Comparison of ENCODE assay signal across 8 cellular contexts in the genomic region with DNA sequence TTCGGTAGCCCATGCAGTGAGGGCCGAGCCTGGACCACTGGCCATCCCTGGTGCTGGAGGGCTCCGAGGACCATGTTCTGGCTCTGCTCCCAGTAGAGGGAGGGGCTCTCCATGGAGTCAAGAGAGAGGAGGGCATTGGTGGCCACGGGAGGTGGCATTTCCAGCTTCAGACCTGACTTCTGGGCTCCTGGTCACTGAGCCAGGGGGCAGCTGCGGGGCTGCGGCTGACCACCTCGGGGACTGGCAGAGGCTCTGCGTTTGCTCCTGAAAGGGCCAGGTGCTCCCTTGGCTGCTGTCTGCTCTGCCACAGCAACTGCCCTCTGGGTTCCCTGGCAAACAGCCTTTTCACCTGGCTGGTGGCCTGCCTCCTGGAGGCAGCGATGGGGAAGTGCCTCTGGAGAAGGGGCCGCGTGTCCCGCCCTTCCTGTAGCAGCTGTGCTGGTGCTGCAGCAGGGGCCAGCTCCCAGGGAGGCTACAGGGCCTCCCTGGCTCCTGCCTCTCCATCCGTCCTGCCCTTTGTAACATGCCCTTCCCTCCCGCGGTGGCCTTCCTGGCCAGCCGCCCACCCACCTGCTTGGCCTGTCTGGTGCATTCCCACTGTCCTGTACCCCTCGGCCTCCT.
DNase-seq lines count a peak whose midpoint lies in the region; ATAC-seq, FAIRE-seq and TF ChIP-seq lines count a peak whose summit lies in the region.

No MANE protein-coding gene starts in this region.

- intact Hi-C loops in left colon (cut with DNase I, micrococcal nuclease) = no loop called here

- peak overlapping the region; percentile 59; the same call in 1 of the 2 replicates for H3K4me3 Mint-ChIP-seq in WTC11
- H3K4me3 Mint-ChIP-seq in naive thymus-derived CD8-positive, alpha-beta T cell = peak overlapping the region in 3 of 10 donors; percentile 15 to 46 (median 24)

- H3K27me3 Mint-ChIP-seq in WTC11 (ENCODE audit: low read depth) = peaks cover 10% of the 10 kb centered on the region
- peaks cover 12 to 44% (median 28%) of the 10 kb centered on the region in 5 donors for H3K27me3 Mint-ChIP-seq in naive thymus-derived CD8-positive, alpha-beta T cell

- H3K36me3 Mint-ChIP-seq in WTC11 = peaks cover 15% of the 10 kb centered on the region
- no peaks in the 10 kb centered on the region for H3K36me3 Mint-ChIP-seq in naive thymus-derived CD8-positive, alpha-beta T cell

- no peak for FAIRE-seq in HTR-8/SVneo (lab: Jason Lieb, UNC)
- FAIRE-seq in D721Med (lab: Jason Lieb, UNC) = no peak

- no peaks in the 10 kb centered on the region for H3K9me3 Mint-ChIP-seq in WTC11
- no peaks in the 10 kb centered on the region for H3K9me3 Mint-ChIP-seq in naive thymus-derived CD8-positive, alpha-beta T cell

- ATAC-seq in WTC11 (peak; percentile 81), left colon (peak; percentile 68), GM21723 (IDR thresholded peaks at IDR 0.05; ENCODE audit: unreplicated experiment) (no peak)
- ATAC-seq in naive thymus-derived CD8-positive, alpha-beta T cell = no peak

- H3K27ac Mint-ChIP-seq in WTC11 = no peak overlapping the region
- H3K27ac Mint-ChIP-seq in naive thymus-derived CD8-positive, alpha-beta T cell = no peak overlapping the region

- TF ChIP-seq CTCF in WTC11 (IDR thresholded peaks at IDR 0.05) (peak; percentile 52; the same call in 1 of the 2 replicates), D721Med (IDR thresholded peaks at IDR 0.05; ENCODE audit: insufficient read depth, missing control alignments) (no peak)

- H3K4me1 Mint-ChIP-seq in WTC11 = peaks cover 4% of the 10 kb centered on the region
- peaks cover 0 to 3% (median under 1%) of the 10 kb centered on the region in 4 donors for H3K4me1 Mint-ChIP-seq in naive thymus-derived CD8-positive, alpha-beta T cell

- POLR2A ChIA-PET in WTC11 (lab: Charles Lee) = no interaction called here
- POLR2A ChIA-PET in naive thymus-derived CD8-positive, alpha-beta T cell (lab: Charles Lee) = no interaction called here

- CTCF ChIA-PET in WTC11 (lab: Charles Lee) = interaction anchor here (0.6 to 1.8 kb wide), 16 partner anchors 10 to 470 kb away, joined by 3 to 19 read pairs (median 3); partner anchors contain the start of genes DPH7 and MRPL41

- peak; percentile 65 for DNase-seq in COR-L47 (lab: John Stamatoyannopoulos, UW)
- DNase-seq in HTR-8/SVneo (ENCODE audit: insufficient read length, low spot score) = peak; percentile 43
- peak; percentile 79 for DNase-seq in WTC11 (ENCODE audit: low spot score)
- no peak for DNase-seq in left colon
- DNase-seq in naive thymus-derived CD8-positive, alpha-beta T cell = no peak
- no peak for DNase-seq in GDM1 (lab: John Stamatoyannopoulos, UW)
- no peak for DNase-seq in D721Med (ENCODE audit: insufficient read length, low spot score)

TF ChIP-seq in WTC11, 78 proteins besides CTCF, POLR2A, EP300 and RAD21:
- TF ChIP-seq, protein P1, sequence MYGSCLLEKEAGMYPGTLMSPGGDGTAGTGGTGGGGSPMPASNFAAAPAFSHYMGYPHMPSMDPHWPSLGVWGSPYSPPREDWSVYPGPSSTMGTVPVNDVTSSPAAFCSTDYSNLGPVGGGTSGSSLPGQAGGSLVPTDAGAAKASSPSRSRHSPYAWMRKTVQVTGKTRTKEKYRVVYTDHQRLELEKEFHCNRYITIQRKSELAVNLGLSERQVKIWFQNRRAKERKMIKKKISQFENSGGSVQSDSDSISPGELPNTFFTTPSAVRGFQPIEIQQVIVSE (CRISPR knock-in tag; IDR thresholded peaks at IDR 0.05; ENCODE audit: borderline replicate concordance) = no peak
- TF ChIP-seq ZNF263 (CRISPR knock-in tag; IDR thresholded peaks at IDR 0.05; ENCODE audit: low read depth) (peak; percentile 23), GTF2I (CRISPR knock-in tag; conservative IDR thresholded peaks at IDR 0.05) (peak; percentile 39; the same call in 1 of the 2 replicates), FOXK1 (CRISPR knock-in tag; IDR thresholded peaks at IDR 0.05) (peak; percentile 9; the same call in 1 of the 2 replicates), ZNF121 (CRISPR knock-in tag; IDR thresholded peaks at IDR 0.05) (peak; percentile 92), ZNF423 (CRISPR knock-in tag; IDR thresholded peaks at IDR 0.05) (peak; percentile 23; the same call in 1 of the 2 replicates)

Comparison
In these comparisons a context has a peak if more than half of its experiments do, and no peak if none do; other contexts are left out.
1. DNase-seq: peak in COR-L47 (single experiment), HTR-8/SVneo (single experiment) and WTC11 (single experiment); none in left colon (0 of 2), naive thymus-derived CD8-positive, alpha-beta T cell (0 of 10), GDM1 (single experiment) and D721Med (single experiment).
2. ATAC-seq: peak in WTC11 (single experiment) and left colon (single experiment); none in naive thymus-derived CD8-positive, alpha-beta T cell (0 of 2) and GM21723 (single experiment).